8 cellular contexts compared by ENCODE assay signal in the genomic region with DNA sequence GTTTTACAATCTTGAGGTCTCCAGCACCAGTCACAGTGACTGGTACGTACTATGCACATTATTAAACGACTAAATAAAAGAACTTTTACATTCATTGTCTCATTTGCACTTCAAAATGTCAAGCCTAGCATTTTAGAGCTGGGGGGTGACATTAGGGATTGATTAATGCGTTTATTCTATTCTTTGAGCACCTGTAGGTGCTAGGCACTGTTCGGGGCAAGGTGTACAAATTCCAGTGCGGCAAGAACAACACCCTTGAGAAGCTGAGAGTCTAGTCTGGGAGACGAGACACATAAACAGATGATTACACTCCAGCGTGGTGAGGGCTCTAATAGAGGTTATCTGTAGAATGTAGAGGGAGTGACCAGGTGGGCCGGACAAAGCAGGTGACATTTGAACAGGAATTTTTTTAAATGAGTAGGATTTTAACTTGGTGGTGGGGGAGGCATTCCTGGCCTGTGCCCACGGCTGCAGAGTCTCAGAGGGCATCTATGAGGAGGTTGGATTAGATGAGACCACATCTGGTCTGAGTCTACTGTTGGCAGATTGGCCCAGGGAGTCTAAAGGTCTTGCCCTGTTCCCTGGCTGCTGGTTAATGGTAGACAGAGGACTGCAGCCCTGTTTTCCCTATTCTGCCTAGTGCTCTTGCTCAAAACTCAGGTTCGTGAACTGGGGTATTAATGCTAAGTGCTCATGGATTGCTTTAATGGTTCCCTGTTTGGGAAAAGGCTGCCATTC. TPM values are rescaled to one million over a fixed set of nuclear protein-coding genes. Genes with fewer than 3 reads are reported as not detected.
A peak's percentile ranks its signal among the peaks of the same experiment; 100 is the strongest.
DNase-seq lines count a peak whose midpoint lies in the region; ATAC-seq and TF ChIP-seq lines count a peak whose summit lies in the region.

No MANE protein-coding gene starts in this region.

- H3K27ac ChIP-seq in gastroesophageal sphincter, result peak overlapping the region in 3 of 4 donors; percentile 89 to 93 (median 92)

- no peaks in the 10 kb centered on the region for H3K36me3 ChIP-seq in gastroesophageal sphincter

- H3K27me3 Mint-ChIP-seq in T-cell, result no peaks in the 10 kb centered on the region

- peaks cover 4 to 59% (median 11%) of the 10 kb centered on the region in 3 donors for H3K4me1 ChIP-seq in gastroesophageal sphincter

- no peak for TF ChIP-seq CTCF in gastroesophageal sphincter (IDR thresholded peaks at IDR 0.05)

- no peaks in the 10 kb centered on the region for H3K9me3 Mint-ChIP-seq in T-cell
- no peaks in the 10 kb centered on the region for H3K9me3 Mint-ChIP-seq in stimulated activated effector memory CD8-positive, alpha-beta T cell treated with anti-CD3 and anti-CD28 coated beads, Interleukin-12 subunit alpha, Interleukin-12 subunit beta, amount 100 ng/mL, for 72 hours

- H3K9me3 ChIP-seq in gastroesophageal sphincter, result no peaks in the 10 kb centered on the region

- no peak for TF ChIP-seq EP300 in gastroesophageal sphincter (IDR thresholded peaks at IDR 0.05)

- H3K4me3 ChIP-seq in gastroesophageal sphincter, result peak overlapping the region; percentile 84 to 91

- ATAC-seq in T-cell (replicated peaks in 1 of 4) (no peak), gastroesophageal sphincter (no peak), HG02852 (IDR thresholded peaks at IDR 0.05; ENCODE audit: unreplicated experiment) (no peak)
- ATAC-seq in stimulated activated effector memory CD8-positive, alpha-beta T cell treated with anti-CD3 and anti-CD28 coated beads, Interleukin-12 subunit alpha, Interleukin-12 subunit beta, amount 100 ng/mL, for 72 hours, result no peak

- H3K27me3 ChIP-seq in gastroesophageal sphincter, result no peaks in the 10 kb centered on the region

- no peaks in the 10 kb centered on the region for H3K36me3 Mint-ChIP-seq in T-cell
- H3K36me3 Mint-ChIP-seq in stimulated activated effector memory CD8-positive, alpha-beta T cell treated with anti-CD3 and anti-CD28 coated beads, Interleukin-12 subunit alpha, Interleukin-12 subunit beta, amount 100 ng/mL, for 72 hours, result no peaks in the 10 kb centered on the region

- TF ChIP-seq POLR2A in gastroesophageal sphincter (IDR thresholded peaks at IDR 0.05), result no peak

- CTCF ChIA-PET in T-cell (lab: Charles Lee), result interaction anchor here in 1 of 2 donors (0.7 to 0.8 kb wide), 2 partner anchors 82 to 1358 kb away, joined by 3 read pairs; a partner anchor contains a TSS

- H3K4me1 Mint-ChIP-seq in T-cell, result peaks cover 43 to 56% (median 50%) of the 10 kb centered on the region in 3 donors
- H3K4me1 Mint-ChIP-seq in stimulated activated effector memory CD8-positive, alpha-beta T cell treated with anti-CD3 and anti-CD28 coated beads, Interleukin-12 subunit alpha, Interleukin-12 subunit beta, amount 100 ng/mL, for 72 hours, result peaks cover 32% of the 10 kb centered on the region

- 18 to 42% methylated on average over 4 to 9 of the region's 10 CpGs for WGBS in gastroesophageal sphincter (ENCODE audit: low coverage in 1 of 2), 2 donors

- DNase-seq in NCI-H1417 (lab: John Stamatoyannopoulos, UW), result peak in 2 of 3 experiments; percentile 32 to 56
- no peak for DNase-seq in NCI-H1417 treated with DMSO at 0.1 percent for 48 hours (lab: John Stamatoyannopoulos, UW)
- peak in 1 of 34 experiments; percentile 8 for DNase-seq in T-cell
- no peak for DNase-seq in stimulated activated effector memory CD8-positive, alpha-beta T cell treated with anti-CD3 and anti-CD28 coated beads, Interleukin-12 subunit alpha, Interleukin-12 subunit beta, amount 100 ng/mL, for 72 hours (ENCODE audit: low spot score in 2 of 2)
- DNase-seq in NCI-H446 treated with DMSO at 0.1 percent for 48 hours (lab: John Stamatoyannopoulos, UW), result no peak
- DNase-seq in A172 (ENCODE audit: low spot score), result no peak

- POLR2A ChIA-PET in T-cell (lab: Charles Lee), result no interaction called here

- peak overlapping the region; percentile 90 to 95 for H3K27ac Mint-ChIP-seq in T-cell
- H3K27ac Mint-ChIP-seq in stimulated activated effector memory CD8-positive, alpha-beta T cell treated with anti-CD3 and anti-CD28 coated beads, Interleukin-12 subunit alpha, Interleukin-12 subunit beta, amount 100 ng/mL, for 72 hours, result peak overlapping the region; percentile 97

- H3K4me3 Mint-ChIP-seq in T-cell, result peak overlapping the region; percentile 96 to 99 (median 98)
- H3K4me3 Mint-ChIP-seq in stimulated activated effector memory CD8-positive, alpha-beta T cell treated with anti-CD3 and anti-CD28 coated beads, Interleukin-12 subunit alpha, Interleukin-12 subunit beta, amount 100 ng/mL, for 72 hours, result peak overlapping the region; percentile 98

RNA-seq across cellular contexts. Expression of a gene that starts 1.0 kb away (rescaled TPM):
- total RNA-seq in T-cell (10 to 100 TPM; 26.2 to 43.5 (median 37.6) TPM), gastroesophageal sphincter (100 to 1,000 TPM in 3 of 4 donors, 10 to 100 TPM in 1; 81.0 to 213 (median 125) TPM)
- 61.6 and 71.1 TPM in 2 replicates for total RNA-seq in A172 (2014; rRNA removed; shearing (Covaris generic))

Comparison
In these comparisons a context has a peak if more than half of its experiments do, and no peak if none do; other contexts are left out.
1. DNase-seq: peak in NCI-H1417 (2 of 3); none in NCI-H1417 treated with DMSO at 0.1 percent for 48 hours (single experiment), stimulated activated effector memory CD8-positive, alpha-beta T cell treated with anti-CD3 and anti-CD28 coated beads, Interleukin-12 subunit alpha, Interleukin-12 subunit beta, amount 100 ng/mL, for 72 hours (0 of 2), NCI-H446 treated with DMSO at 0.1 percent for 48 hours (single experiment) and A172 (single experiment).